15 cellular contexts compared by ENCODE assay signal in the genomic region with DNA sequence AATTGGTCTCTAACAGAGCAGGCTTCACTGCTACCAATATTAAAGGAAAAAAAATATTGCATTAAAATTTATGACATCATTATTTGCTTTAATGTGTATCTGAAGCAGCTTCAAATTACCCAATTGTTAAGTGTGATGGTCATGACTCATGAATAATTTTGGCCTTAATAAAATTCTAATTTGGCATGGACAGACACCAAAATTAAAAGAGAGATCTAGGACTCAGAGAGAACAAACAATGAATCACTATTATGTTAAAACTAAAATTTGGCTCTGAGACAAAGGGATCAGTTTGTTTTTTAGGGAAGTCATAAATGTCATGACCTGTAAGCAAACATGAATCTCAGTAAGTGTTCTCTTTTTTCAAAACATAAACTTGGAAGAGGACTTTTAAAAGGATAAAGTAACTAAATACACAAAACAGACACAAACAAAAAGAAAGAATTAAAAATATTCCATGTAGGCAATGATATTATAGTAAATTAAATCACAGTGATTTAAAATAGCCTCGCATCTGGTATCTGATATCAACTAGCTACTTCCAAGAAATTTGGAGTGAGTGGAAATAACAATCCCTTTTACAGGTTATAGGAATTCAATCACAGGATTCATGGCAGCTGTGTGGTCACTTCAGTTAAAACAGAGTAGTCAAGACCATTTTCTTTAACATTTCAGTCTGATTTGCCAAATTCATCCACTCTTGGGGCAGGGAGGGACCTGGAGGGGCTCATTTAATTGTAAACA. TPM values are rescaled to one million over a fixed set of nuclear protein-coding genes. Genes with fewer than 3 reads are reported as not detected.
A peak's percentile ranks its signal among the peaks of the same experiment; 100 is the strongest.
DNase-seq lines count a peak whose midpoint lies in the region; ATAC-seq and TF ChIP-seq lines count a peak whose summit lies in the region.
"Had no signal": no experiment of that assay in that cellular context is flagged by ENCODE, and none has a peak within 500 bp of the region (broad histone marks: within the 10 kb centered on the region; RNA-seq: fewer than 3 reads in every experiment).

No MANE protein-coding gene starts in this region.

- in situ Hi-C loops in G401 (cut with HindIII; ENCODE audit: low sequenced_read_pairs) = no loop called here

- DNase-seq in left ventricle myocardium inferior (no peak), left ventricle myocardium superior (no peak), MCF 10A (ENCODE audit: unreplicated experiment) (peak; percentile 78), iris pigment epithelial cell (ENCODE audit: low read depth) (peak; percentile 64), uterus (no peak), SHP77 treated with DMSO at 0.1 percent for 48 hours (lab: John Stamatoyannopoulos, UW) (no peak), G401 (ENCODE audit: low spot score) (no peak)
- DNase-seq in activated naive CD4-positive, alpha-beta T cell treated with Interleukin-2 at 50 U/mL for 16 hours = no peak
- DNase-seq: activated CD4-positive, alpha-beta T cell treated with anti-CD3 and anti-CD28 coated beads, Interleukin-2, amount 50 U/mL, for 1 hour; activated effector memory CD4-positive, alpha-beta T cell treated with anti-CD3 and anti-CD28 coated beads, Interleukin-2, amount 50 U/mL, for 16 hours; DMS153; H7; NCI-H2081; ovary had no signal

- ATAC-seq in left ventricle myocardium superior = no peak

- peak overlapping the region; percentile 97 for H3K27ac Mint-ChIP-seq in MCF 10A (ENCODE audit: low read depth, unreplicated experiment)
- H3K27ac Mint-ChIP-seq: T-helper 1 cell treated with Interleukin-12 subunit alpha and Interleukin-12 subunit beta and Interleukin-4 antibody, amounts not matched to agents 30 μg/mL and 1 μg/mL, for 36 hours had no signal

- H3K4me1 ChIP-seq in left ventricle myocardium inferior = peaks cover 34% of the 10 kb centered on the region
- H3K4me1 ChIP-seq in uterus = no peaks in the 10 kb centered on the region

- H3K36me3 ChIP-seq in left ventricle myocardium inferior (no peaks in the 10 kb centered on the region), uterus (no peaks in the 10 kb centered on the region)
- H3K36me3 ChIP-seq: ovary had no signal

- H3K4me3 Mint-ChIP-seq in MCF 10A (ENCODE audit: unreplicated experiment) = peak overlapping the region; percentile 56
- H3K4me3 Mint-ChIP-seq: T-helper 1 cell treated with Interleukin-12 subunit alpha and Interleukin-12 subunit beta and Interleukin-4 antibody, amounts not matched to agents 30 μg/mL and 1 μg/mL, for 36 hours had no signal

- H3K9me3 ChIP-seq in left ventricle myocardium inferior (replicated peaks) (no peaks in the 10 kb centered on the region), uterus (no peaks in the 10 kb centered on the region)
- H3K9me3 ChIP-seq: ovary had no signal

- peaks cover 41% of the 10 kb centered on the region for H3K4me1 Mint-ChIP-seq in MCF 10A (ENCODE audit: insufficient read depth, unreplicated experiment)

- TF ChIP-seq POLR2A in uterus (IDR thresholded peaks at IDR 0.05) = no peak

- POLR2A ChIA-PET in MCF 10A (lab: Yijun Ruan, JAX) = interaction anchor here (0.8 to 3.9 kb wide), 5 partner anchors 11 to 336 kb away, joined by 3 to 25 read pairs (median 6); a partner anchor contains a TSS

- intact Hi-C loops in left ventricle myocardium inferior (cut with micrococcal nuclease) (no loop called here), left ventricle myocardium superior (cut with micrococcal nuclease) (no loop called here), MCF 10A (cut with micrococcal nuclease) (no loop called here), uterus (cut with DNase I; ENCODE audit: low total_unique reads) (no loop called here)

- H3K27ac ChIP-seq in left ventricle myocardium inferior (replicated peaks) (peak overlapping the region; percentile 67), uterus (peak overlapping the region; percentile 48 to 81)
- H3K27ac ChIP-seq: ovary had no signal

- H3K9me3 Mint-ChIP-seq in MCF 10A (ENCODE audit: unreplicated experiment) = peaks cover 5% of the 10 kb centered on the region
- H3K9me3 Mint-ChIP-seq: T-helper 1 cell treated with Interleukin-12 subunit alpha and Interleukin-12 subunit beta and Interleukin-4 antibody, amounts not matched to agents 30 μg/mL and 1 μg/mL, for 36 hours had no signal

- CTCF ChIA-PET in MCF 10A (lab: Yijun Ruan, JAX) = interaction anchor here (1.6 kb wide), 1 partner anchor 11 kb away, joined by 3 read pairs; no protein-coding TSS in a partner anchor

- H3K36me3 Mint-ChIP-seq in MCF 10A (ENCODE audit: insufficient read depth, unreplicated experiment) = no peaks in the 10 kb centered on the region

- BruUV-seq in MCF 10A (replicated peaks; lab: Mats Ljungman, UMichigan) = no TSS peak

- no peaks in the 10 kb centered on the region for H3K27me3 Mint-ChIP-seq in MCF 10A (ENCODE audit: insufficient read depth, unreplicated experiment)

- H3K27me3 ChIP-seq in left ventricle myocardium inferior (ENCODE audit: low read depth) = no peaks in the 10 kb centered on the region
- no peaks in the 10 kb centered on the region for H3K27me3 ChIP-seq in uterus
- H3K27me3 ChIP-seq: ovary had no signal

- peak overlapping the region; percentile 40 for H3K4me3 ChIP-seq in left ventricle myocardium inferior
- H3K4me3 ChIP-seq in uterus = no peak overlapping the region
- H3K4me3 ChIP-seq: ovary had no signal

- TF ChIP-seq CTCF in left ventricle myocardium inferior (IDR thresholded peaks at IDR 0.05; ENCODE audit: borderline replicate concordance) (no peak), MCF 10A (IDR thresholded peaks at IDR 0.05; ENCODE audit: unreplicated experiment) (no peak), uterus (IDR thresholded peaks at IDR 0.05) (no peak)

RNA-seq across cellular contexts. Expression of a gene that starts 11.6 kb away (rescaled TPM):
- total RNA-seq in left ventricle myocardium inferior = 7.5 TPM
- total RNA-seq in left ventricle myocardium superior = 6.9 TPM
- 11.1 and 14.2 TPM in 2 replicates for total RNA-seq in MCF 10A (2022)
- total RNA-seq in uterus = 10 to 100 TPM in 3 of 4 donors, 1 to 10 TPM in 1; 3.8 to 31.5 (median 14.6) TPM
- total RNA-seq in G401 (2014; rRNA removed; shearing (Covaris generic)) = 0.14 TPM in 1 of 2 replicates, not detected in the other

Comparison
In these comparisons a context has a peak if more than half of its experiments do, and no peak if none do; other contexts are left out.
1. DNase-seq: peak in MCF 10A (single experiment) and iris pigment epithelial cell (single experiment); none in left ventricle myocardium inferior (single experiment), left ventricle myocardium superior (single experiment), uterus (0 of 2), SHP77 treated with DMSO at 0.1 percent for 48 hours (single experiment), activated naive CD4-positive, alpha-beta T cell treated with Interleukin-2 at 50 U/mL for 16 hours (single experiment) and G401 (single experiment).